Comparison of ENCODE assay signal across 8 cellular contexts in the genomic region with DNA sequence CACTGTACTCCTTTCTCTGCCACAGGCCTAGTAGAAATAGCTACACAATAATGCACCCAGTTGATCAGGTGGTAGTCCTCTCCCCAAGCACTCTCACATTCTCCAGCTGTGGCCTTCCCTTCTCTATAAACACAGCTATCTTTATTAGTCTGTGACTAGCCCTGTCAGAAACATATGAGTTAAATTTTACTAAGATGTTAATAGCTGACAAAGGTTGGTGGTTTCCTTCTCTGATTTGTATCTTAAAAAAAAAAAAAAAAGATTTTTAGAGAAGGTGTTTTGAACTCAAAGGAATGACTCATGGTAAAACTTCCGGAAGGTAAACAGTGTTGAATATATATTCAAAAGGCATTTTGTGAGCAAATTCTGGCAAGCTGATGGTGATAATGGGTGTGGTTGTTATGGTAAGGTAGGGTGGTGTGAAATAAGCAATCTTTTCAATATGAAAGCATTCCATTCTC.
A peak's percentile ranks its signal among the peaks of the same experiment; 100 is the strongest.
DNase-seq lines count a peak whose midpoint lies in the region; ATAC-seq, FAIRE-seq and TF ChIP-seq lines count a peak whose summit lies in the region.

No MANE protein-coding gene starts in this region.

- H2AFZ ChIP-seq in smooth muscle cell (ENCODE audit: low read depth), result no peak overlapping the region

- intact Hi-C loops in tibial artery (cut with DNase I; ENCODE audit: low total_unique reads), result no loop called here

- H3K27ac ChIP-seq in 22Rv1 (peak overlapping the region; percentile 66), smooth muscle cell (ENCODE audit: low read depth) (peak overlapping the region; percentile 80), tibial artery (no peak overlapping the region)

- H3K27me3 ChIP-seq in smooth muscle cell (ENCODE audit: low read depth), result no peaks in the 10 kb centered on the region
- no peaks in the 10 kb centered on the region for H3K27me3 ChIP-seq in tibial artery

- H3K4me3 ChIP-seq in smooth muscle cell (no peak overlapping the region), tibial artery (no peak overlapping the region)

- peak overlapping the region; percentile 80 for H3K27ac Mint-ChIP-seq in activated naive CD8-positive, alpha-beta T cell treated with anti-CD3 and anti-CD28 coated beads, Interleukin-2, amount 10 ng/mL, durations not matched to agents 7 days and 5 days

- peaks cover 11% of the 10 kb centered on the region for H3F3A ChIP-seq in smooth muscle cell (ENCODE audit: low read depth)

- no peaks in the 10 kb centered on the region for H3K9me3 Mint-ChIP-seq in activated naive CD8-positive, alpha-beta T cell treated with anti-CD3 and anti-CD28 coated beads, Interleukin-2, amount 10 ng/mL, durations not matched to agents 7 days and 5 days

- POLR2A ChIA-PET in activated naive CD8-positive, alpha-beta T cell treated with anti-CD3 and anti-CD28 coated beads, Interleukin-2, amount 10 ng/mL, durations not matched to agents 7 days and 5 days (lab: Charles Lee), result interaction anchor here (0.7 to 1.8 kb wide), 4 partner anchors 10 to 325 kb away, joined by 3 to 4 read pairs (median 3); no protein-coding TSS in a partner anchor

- TF ChIP-seq CTCF in 22Rv1 (IDR thresholded peaks at IDR 0.05), result no peak
- TF ChIP-seq CTCF in smooth muscle cell (IDR thresholded peaks at IDR 0.05; ENCODE audit: borderline replicate concordance, insufficient read depth, poor library complexity, severe bottlenecking), result no peak
- no peak for TF ChIP-seq CTCF in tibial artery (IDR thresholded peaks at IDR 0.05)

- peaks cover 17% of the 10 kb centered on the region for H3K36me3 Mint-ChIP-seq in activated naive CD8-positive, alpha-beta T cell treated with anti-CD3 and anti-CD28 coated beads, Interleukin-2, amount 10 ng/mL, durations not matched to agents 7 days and 5 days

- H3K4me3 Mint-ChIP-seq in activated naive CD8-positive, alpha-beta T cell treated with anti-CD3 and anti-CD28 coated beads, Interleukin-2, amount 10 ng/mL, durations not matched to agents 7 days and 5 days, result peak overlapping the region; percentile 26

- no peaks in the 10 kb centered on the region for H3K36me3 ChIP-seq in smooth muscle cell (ENCODE audit: low read depth)
- H3K36me3 ChIP-seq in tibial artery, result no peaks in the 10 kb centered on the region

- H3K4me1 Mint-ChIP-seq in activated naive CD8-positive, alpha-beta T cell treated with anti-CD3 and anti-CD28 coated beads, Interleukin-2, amount 10 ng/mL, durations not matched to agents 7 days and 5 days, result peaks cover 37% of the 10 kb centered on the region

- peak; percentile 67 for ATAC-seq in GM19324 (IDR thresholded peaks at IDR 0.05; ENCODE audit: low FRiP score, unreplicated experiment)
- ATAC-seq in HG03139 (IDR thresholded peaks at IDR 0.05; ENCODE audit: unreplicated experiment), result peak; percentile 55
- peak; percentile 58 for ATAC-seq in activated naive CD8-positive, alpha-beta T cell treated with anti-CD3 and anti-CD28 coated beads, Interleukin-2, amount 10 ng/mL, durations not matched to agents 7 days and 5 days (ENCODE audit: low read depth)

- H3K27me3 Mint-ChIP-seq in activated naive CD8-positive, alpha-beta T cell treated with anti-CD3 and anti-CD28 coated beads, Interleukin-2, amount 10 ng/mL, durations not matched to agents 7 days and 5 days, result no peaks in the 10 kb centered on the region

- no peak for DNase-seq in activated naive CD8-positive, alpha-beta T cell treated with anti-CD3 and anti-CD28 coated beads, Interleukin-2, amount 10 ng/mL, durations not matched to agents 7 days and 5 days
- DNase-seq in smooth muscle cell (lab: John Stamatoyannopoulos, UW; ENCODE audit: unreplicated experiment), result no peak
- DNase-seq in C1 segment of cervical spinal cord (lab: John Stamatoyannopoulos, UW), result no peak
- DNase-seq in H54 (ENCODE audit: insufficient read length, low spot score), result no peak
- DNase-seq in tibial artery, result no peak

- 31% methylated on average over 1 of the region's 1 CpG for WGBS in smooth muscle cell (ENCODE audit: low lambda C conversion rate)

- H3K9me3 ChIP-seq in smooth muscle cell (replicated peaks; ENCODE audit: low read depth) (no peaks in the 10 kb centered on the region), tibial artery (no peaks in the 10 kb centered on the region)

- peak overlapping the region; percentile 57 for H3K4me2 ChIP-seq in smooth muscle cell

- TF ChIP-seq POLR2A in H54 (IDR thresholded peaks at IDR 0.05; ENCODE audit: low read depth, low read length), result no peak

- no peak for FAIRE-seq in H54 (lab: Jason Lieb, UNC)

- no peaks in the 10 kb centered on the region for H4K20me1 ChIP-seq in smooth muscle cell (ENCODE audit: low read depth)

- no peaks in the 10 kb centered on the region for H3K79me2 ChIP-seq in smooth muscle cell (ENCODE audit: low read depth)

- peaks cover 27% of the 10 kb centered on the region for H3K4me1 ChIP-seq in smooth muscle cell (ENCODE audit: low read depth)
- peaks cover 0 to 32% (median 3%) of the 10 kb centered on the region in 4 donors for H3K4me1 ChIP-seq in tibial artery

- H3K9ac ChIP-seq in smooth muscle cell (ENCODE audit: low read depth), result peak overlapping the region; percentile 4

Comparison
In these comparisons a context has a peak if more than half of its experiments do, and no peak if none do; other contexts are left out.
1. H3K27ac ChIP-seq: peak in 22Rv1 (single experiment) and smooth muscle cell (single experiment); none in tibial artery (0 of 2).
2. Peak in every context shown above with its lines, with median percentiles within 50 percentile points of each other: ATAC-seq.